In the genomic region with DNA sequence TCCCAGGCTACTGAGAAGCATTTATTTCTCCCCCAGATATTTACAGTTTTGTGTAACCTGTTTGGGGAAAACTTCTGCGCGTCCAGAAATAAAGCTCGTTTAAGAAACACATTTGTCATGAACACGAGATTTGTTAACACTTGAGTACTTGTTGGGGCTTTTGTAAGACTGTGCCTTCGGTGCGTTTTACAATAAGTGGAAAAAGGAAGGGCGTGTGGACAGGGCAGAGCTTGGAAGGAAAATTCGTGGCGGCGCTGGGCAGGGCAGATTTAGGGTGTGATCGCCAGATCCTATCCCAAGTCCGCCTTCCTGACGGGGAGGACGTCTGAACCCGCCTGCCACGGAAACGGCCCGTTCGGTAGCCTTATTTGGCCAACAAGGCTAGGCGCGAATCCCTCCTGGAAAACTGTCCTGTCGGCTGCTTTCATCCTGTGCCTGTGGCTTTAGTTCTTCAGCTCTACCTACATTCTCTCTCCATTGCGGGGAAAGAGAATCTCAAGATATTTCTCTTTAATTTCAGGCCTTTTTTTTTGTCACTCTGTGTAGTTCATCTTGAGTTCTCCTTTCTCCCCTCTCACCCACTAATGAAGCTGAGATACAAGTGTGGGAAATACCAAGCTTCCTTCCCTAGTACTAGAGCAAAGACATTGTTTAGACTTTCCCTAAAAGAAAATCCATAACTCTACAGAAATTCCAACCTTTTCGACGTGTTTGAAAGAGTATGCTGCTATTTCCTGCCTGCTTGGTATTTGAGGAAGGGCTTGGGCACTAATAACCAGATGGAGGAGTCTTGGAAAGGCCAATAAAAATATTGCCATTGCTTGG, we compare ENCODE assay signal across 8 cellular contexts. TPM values are rescaled to one million over a fixed set of nuclear protein-coding genes. Genes with fewer than 3 reads are reported as not detected.
DNase-seq lines count a peak whose midpoint lies in the region; ATAC-seq and TF ChIP-seq lines count a peak whose summit lies in the region.

No MANE protein-coding gene starts in this region.

- DNase-seq in NOMO-1 (lab: John Stamatoyannopoulos, UW; ENCODE audit: unreplicated experiment in 2 of 2): peak; percentile 24 to 32
- DNase-seq in NOMO-1 treated with dmso at 0.1 percent for 144 hours (lab: John Stamatoyannopoulos, UW; ENCODE audit: unreplicated experiment): no peak
- DNase-seq in PC-9: peak; percentile 61 to 73
- DNase-seq in amniotic epithelial cell (ENCODE audit: low read depth): peak; percentile 87
- DNase-seq in cardiac septum (ENCODE audit: low spot score): peak; percentile 94
- peak; percentile 60 for DNase-seq in omental fat pad (ENCODE audit: low spot score)

- peaks cover 19% of the 10 kb centered on the region for H3K4me1 ChIP-seq in PC-9 (replicated peaks; ENCODE audit: insufficient read depth)

- H3K27me3 ChIP-seq in PC-9 (ENCODE audit: insufficient read depth, low read depth): no peaks in the 10 kb centered on the region

- H3K79me2 ChIP-seq in PC-9 (ENCODE audit: low read depth): peaks cover 52% of the 10 kb centered on the region

- CTCF ChIA-PET in PC-9 (lab: Charles Lee): no interaction called here

- H2AFZ ChIP-seq in PC-9: peak overlapping the region; percentile 72

- no peaks in the 10 kb centered on the region for H3K9me2 ChIP-seq in PC-9 (ENCODE audit: insufficient read depth)

- TSS peak; percentile 58 for BruUV-seq in PC-9 (replicated peaks; lab: Mats Ljungman, UMichigan)

- TF ChIP-seq CTCF in PC-9 (conservative IDR thresholded peaks at IDR 0.05): no peak
- no peak for TF ChIP-seq CTCF in omental fat pad (IDR thresholded peaks at IDR 0.05)

- peaks cover 15% of the 10 kb centered on the region for H3K36me3 ChIP-seq in PC-9 (ENCODE audit: low read depth)

- POLR2A ChIA-PET in PC-9 (lab: Charles Lee; ENCODE audit: unreplicated experiment): interaction anchor here (0.6 to 1.2 kb wide), 7 partner anchors 20 to 246 kb away, joined by 3 to 6 read pairs (median 5); no protein-coding TSS in a partner anchor

- intact Hi-C loops in PC-9 (cut with micrococcal nuclease; ENCODE audit: unreplicated experiment) (loop anchor here (1.0 to 5.0 kb wide), 4 partner anchors 32 to 145 kb away; no protein-coding TSS in a partner anchor), cardiac septum (cut with DNase I) (loop anchor here (2.0 to 5.0 kb wide), 3 partner anchors 46 to 140 kb away; no protein-coding TSS in a partner anchor)

- 0 out of 2 replicates have a peak, but pooled peaks cover 3% of the 10 kb centered on the region for H3F3A ChIP-seq in PC-9 (ENCODE audit: insufficient read depth, low read depth)

- H3K9me3 ChIP-seq in PC-9 (ENCODE audit: insufficient read depth, low read depth): no peaks in the 10 kb centered on the region

- peaks cover 8% of the 10 kb centered on the region; the same call in 1 of the 2 replicates for H4K20me1 ChIP-seq in PC-9 (ENCODE audit: insufficient read depth)

- H3K4me3 ChIP-seq in PC-9: peak overlapping the region; percentile 98

- ATAC-seq in HG02973 (IDR thresholded peaks at IDR 0.05; ENCODE audit: unreplicated experiment): peak; percentile 10
- peak; percentile 76 for ATAC-seq in omental fat pad (ENCODE audit: low FRiP score)
- ATAC-seq in HG02884 (IDR thresholded peaks at IDR 0.05; ENCODE audit: unreplicated experiment): no peak

- H3K27ac ChIP-seq in PC-9: peak overlapping the region; percentile 80

- H3K4me2 ChIP-seq in PC-9: peak overlapping the region; percentile 95

RNA-seq across cellular contexts. Expression of gene PDLIM5, which starts 0.9 kb away (rescaled TPM):
- total RNA-seq in PC-9 (2021) (121 and 130 TPM in 2 replicates), cardiac septum (1,256 TPM), omental fat pad (100 to 1,000 TPM; 119 to 168 (median 146) TPM)
